32 cellular contexts compared by ENCODE assay signal in genomic region chr6:127691147-127691546, GRCh38.
DNase-seq lines count a peak whose midpoint lies in the region; ATAC-seq, FAIRE-seq and TF ChIP-seq lines count a peak whose summit lies in the region.
"Had no signal": no experiment of that assay in that cellular context is flagged by ENCODE, and none has a peak within 500 bp of the region (broad histone marks: within the 10 kb centered on the region; RNA-seq: fewer than 3 reads in every experiment).

No MANE protein-coding gene starts in this region.

- H3K4me1 ChIP-seq in HepG2 (ENCODE audit: insufficient read depth, low read length) (no peaks in the 10 kb centered on the region), right lobe of liver (no peaks in the 10 kb centered on the region), A549 (no peaks in the 10 kb centered on the region), IMR-90 (ENCODE audit: control insufficient read depth, insufficient read depth, low read length) (no peaks in the 10 kb centered on the region), K562 (replicated peaks in 1 of 2; ENCODE audit: control insufficient read depth in 2 of 2, insufficient read depth in 2 of 2, low read length in 2 of 2) (no peaks in the 10 kb centered on the region)
- H3K4me1 ChIP-seq: BE2C; BLaER1; BLaER1 treated with 17β-estradiol and CSF1 and Interleukin-3, amounts not matched to agents 10 nM and 100 nM; Caco-2 had no signal

- no peak overlapping the region for H4K5ac ChIP-seq in IMR-90 (ENCODE audit: low read depth, low read length)

- no peak overlapping the region for H2BK15ac ChIP-seq in IMR-90 (ENCODE audit: low read depth, low read length)

- no peak overlapping the region for H2BK5ac ChIP-seq in IMR-90 (ENCODE audit: low read depth, low read length, poor library complexity, severe bottlenecking)

- TF ChIP-seq CTCF in HepG2 (CRISPR knock-in tag; IDR thresholded peaks at IDR 0.05): no peak
- TF ChIP-seq CTCF in right lobe of liver (IDR thresholded peaks at IDR 0.05): no peak
- no peak for TF ChIP-seq CTCF in A549 (IDR thresholded peaks at IDR 0.05)
- no peak for TF ChIP-seq CTCF in IMR-90 (conservative IDR thresholded peaks at IDR 0.05; ENCODE audit: low read depth, low read length)
- TF ChIP-seq CTCF in K562 (IDR thresholded peaks at IDR 0.05 in 2 of 3, conservative IDR thresholded peaks at IDR 0.05 in 1 of 3; ENCODE audit: insufficient read depth in 2 of 3, low read depth in 1 of 3, low read length in 3 of 3): no peak
- no peak for TF ChIP-seq CTCF in Calu3 (IDR thresholded peaks at IDR 0.05; ENCODE audit: unreplicated experiment)
- TF ChIP-seq CTCF in glutamatergic neuron (IDR thresholded peaks at IDR 0.05; ENCODE audit: partially characterized antibody, unreplicated experiment): no peak

- no peaks in the 10 kb centered on the region for H3K9me3 Mint-ChIP-seq in Calu3 (ENCODE audit: low read depth, unreplicated experiment)
- H3K9me3 Mint-ChIP-seq in glutamatergic neuron (ENCODE audit: unreplicated experiment): no peaks in the 10 kb centered on the region

- in situ Hi-C loops in HepG2 (cut with HindIII; ENCODE audit: extremely low pct_ligation_motif_present, low pct_unique_long_range_greater_than_20kb) (no loop called here), IMR-90 (cut with MboI; ENCODE audit: low sequenced_read_pairs) (no loop called here), K562 (cut with MboI) (no loop called here)

- H3K36me3 ChIP-seq in HepG2 (replicated peaks in 1 of 2; ENCODE audit: control insufficient read depth in 1 of 2, insufficient read depth in 2 of 2, low read length in 2 of 2): no peaks in the 10 kb centered on the region
- no peaks in the 10 kb centered on the region for H3K36me3 ChIP-seq in right lobe of liver
- no peaks in the 10 kb centered on the region for H3K36me3 ChIP-seq in IMR-90 (ENCODE audit: control insufficient read depth, insufficient read depth, low read length)
- no peaks in the 10 kb centered on the region for H3K36me3 ChIP-seq in K562 (ENCODE audit: control insufficient read depth, insufficient read depth, low read length)
- H3K36me3 ChIP-seq: BE2C; BLaER1; BLaER1 treated with 17β-estradiol and CSF1 and Interleukin-3, amounts not matched to agents 10 nM and 100 nM had no signal

- no peak overlapping the region for H3K4me3 ChIP-seq in HepG2 (replicated peaks in 1 of 3; ENCODE audit: insufficient read depth in 1 of 3, low read depth in 2 of 3, low read length in 3 of 3)
- H3K4me3 ChIP-seq in right lobe of liver: no peak overlapping the region
- no peak overlapping the region for H3K4me3 ChIP-seq in A549
- H3K4me3 ChIP-seq in IMR-90 (ENCODE audit: insufficient read depth, low read depth, low read length): no peak overlapping the region
- H3K4me3 ChIP-seq in K562: no peak overlapping the region
- H3K4me3 ChIP-seq: BLaER1; BLaER1 treated with 17β-estradiol and CSF1 and Interleukin-3, amounts not matched to agents 10 nM and 100 nM had no signal

- no peak overlapping the region for H4K8ac ChIP-seq in IMR-90 (ENCODE audit: low read depth in 2 of 2, low read length in 2 of 2)

- no peak overlapping the region for H4K91ac ChIP-seq in IMR-90 (ENCODE audit: insufficient read depth, low read depth, low read length)

- H3K36me3 Mint-ChIP-seq in Calu3 (ENCODE audit: insufficient read depth, unreplicated experiment) (no peaks in the 10 kb centered on the region), glutamatergic neuron (ENCODE audit: unreplicated experiment) (no peaks in the 10 kb centered on the region)
- H3K36me3 Mint-ChIP-seq: CD14-positive monocyte; CD4-positive, CD25-positive, alpha-beta regulatory T cell had no signal

- H3K9me3 ChIP-seq in HepG2 (ENCODE audit: low read length): no peaks in the 10 kb centered on the region
- no peaks in the 10 kb centered on the region for H3K9me3 ChIP-seq in right lobe of liver
- no peaks in the 10 kb centered on the region for H3K9me3 ChIP-seq in A549
- H3K9me3 ChIP-seq in IMR-90 (ENCODE audit: control insufficient read depth, insufficient read depth, low read length): no peaks in the 10 kb centered on the region
- no peaks in the 10 kb centered on the region for H3K9me3 ChIP-seq in K562 (replicated peaks; ENCODE audit: control insufficient read depth, insufficient read depth, low read depth, low read length)
- H3K9me3 ChIP-seq: BE2C, Caco-2 had no signal

- H3K9ac ChIP-seq in HepG2 (ENCODE audit: insufficient read depth, low read depth, low read length) (no peak overlapping the region), IMR-90 (ENCODE audit: low read depth, low read length) (no peak overlapping the region), K562 (ENCODE audit: insufficient read depth in 1 of 2, low read depth in 2 of 2, low read length in 2 of 2) (no peak overlapping the region)
- H3K9ac ChIP-seq: BLaER1; BLaER1 treated with 17β-estradiol and CSF1 and Interleukin-3, amounts not matched to agents 10 nM and 100 nM had no signal

- H3K9me1 ChIP-seq in IMR-90 (ENCODE audit: insufficient read depth, low read length) (no peaks in the 10 kb centered on the region), K562 (ENCODE audit: control insufficient read depth, insufficient read depth, low read length) (no peaks in the 10 kb centered on the region)

- DNase-seq in HepG2 (ENCODE audit: low spot score) (no peak), right lobe of liver (no peak), A549 (ENCODE audit: low read depth in 1 of 2, low spot score in 1 of 2) (no peak), IMR-90 (no peak), K562 (ENCODE audit: extremely low read depth in 1 of 4, low spot score in 3 of 4) (no peak), AML-193 (lab: John Stamatoyannopoulos, UW) (no peak), Calu3 (no peak), glutamatergic neuron (no peak)
- DNase-seq: 8988T; BE2C; C1 segment of cervical spinal cord; Caco-2; CD4-positive, alpha-beta memory T cell; CD4-positive, alpha-beta T cell; CD4-positive, CD25-positive, alpha-beta regulatory T cell; CD8-positive, alpha-beta memory T cell; CD8-positive, alpha-beta T cell; COR-L47; DMS 273 treated with DMSO at 0.1 percent for 48 hours; DMS153; DMS79; DMS79 treated with DMSO at 0.1 percent for 48 hours; DND-41; EL had no signal

- TF ChIP-seq POLR2A in HepG2 (IDR thresholded peaks at IDR 0.05; ENCODE audit: insufficient read depth in 1 of 2, low read depth in 2 of 2, low read length in 2 of 2) (no peak), right lobe of liver (IDR thresholded peaks at IDR 0.05) (no peak), A549 (IDR thresholded peaks at IDR 0.05; ENCODE audit: low read length) (no peak), IMR-90 (IDR thresholded peaks at IDR 0.05; ENCODE audit: low read depth, low read length) (no peak), K562 (conservative IDR thresholded peaks at IDR 0.05) (no peak)

- H2BK20ac ChIP-seq in IMR-90 (ENCODE audit: low read depth, low read length): no peak overlapping the region

- H3K56ac ChIP-seq in IMR-90 (ENCODE audit: extremely low read depth, insufficient read depth, low read length): no peak overlapping the region

- H3K27ac ChIP-seq in HepG2 (ENCODE audit: extremely low read length, insufficient read depth, low read length): no peak overlapping the region
- H3K27ac ChIP-seq in right lobe of liver: no peak overlapping the region
- H3K27ac ChIP-seq in A549: no peak overlapping the region
- no peak overlapping the region for H3K27ac ChIP-seq in IMR-90 (ENCODE audit: insufficient read depth, low read length)
- no peak overlapping the region for H3K27ac ChIP-seq in K562 (ENCODE audit: extremely low read depth, low read depth, low read length)
- H3K27ac ChIP-seq: 22Rv1; BLaER1; BLaER1 treated with 17β-estradiol and CSF1 and Interleukin-3, amounts not matched to agents 10 nM and 100 nM; C4-2B had no signal

- no peak overlapping the region for H2AFZ ChIP-seq in HepG2 (ENCODE audit: low read length)
- no peak overlapping the region for H2AFZ ChIP-seq in IMR-90 (replicated peaks; ENCODE audit: low read length, poor library complexity)
- no peak overlapping the region for H2AFZ ChIP-seq in K562 (ENCODE audit: low read depth, low read length)

- H2AK9ac ChIP-seq in IMR-90 (replicated peaks; ENCODE audit: low read depth, low read length, poor library complexity): no peak overlapping the region

- CTCF ChIA-PET in HepG2 (lab: Yijun Ruan, JAX; ENCODE audit: low intra/inter-chr PET ratio, low total read pairs): no interaction called here
- CTCF ChIA-PET in A549 (lab: Yijun Ruan, JAX): no interaction called here
- CTCF ChIA-PET in IMR-90 (lab: Yijun Ruan, JAX): no interaction called here
- CTCF ChIA-PET in K562 (lab: Yijun Ruan, JAX; ENCODE audit: low intra/inter-chr PET ratio): no interaction called here
- CTCF ChIA-PET in Calu3 (lab: Charles Lee): no interaction called here

- TF ChIP-seq RAD21 in HepG2 (CRISPR knock-in tag; IDR thresholded peaks at IDR 0.05) (no peak), A549 (conservative IDR thresholded peaks at IDR 0.05 in 1 of 2, IDR thresholded peaks at IDR 0.05 in 1 of 2) (no peak), IMR-90 (IDR thresholded peaks at IDR 0.05; ENCODE audit: low read length) (no peak), K562 (CRISPR knock-in tag; conservative IDR thresholded peaks at IDR 0.05 in 1 of 2, IDR thresholded peaks at IDR 0.05 in 1 of 2) (no peak)

- H3K4ac ChIP-seq in IMR-90 (ENCODE audit: low read depth, low read length): no peak overlapping the region

- no peak overlapping the region for H2AK5ac ChIP-seq in IMR-90 (ENCODE audit: low read depth, low read length)

- H3K14ac ChIP-seq in IMR-90 (replicated peaks; ENCODE audit: low read depth, low read length): no peak overlapping the region

- no peak overlapping the region for H2BK120ac ChIP-seq in IMR-90 (ENCODE audit: low read depth, low read length)

- H4K20me1 ChIP-seq in HepG2 (ENCODE audit: insufficient read depth, low read length) (no peaks in the 10 kb centered on the region), IMR-90 (ENCODE audit: insufficient read depth, low read length) (no peaks in the 10 kb centered on the region), K562 (replicated peaks; ENCODE audit: control insufficient read depth, insufficient read depth, low read length) (no peaks in the 10 kb centered on the region)
- H4K20me1 ChIP-seq: BLaER1; BLaER1 treated with 17β-estradiol and CSF1 and Interleukin-3, amounts not matched to agents 10 nM and 100 nM had no signal

- dilution Hi-C loops in IMR-90 (cut with HindIII; ENCODE audit: low sequenced_read_pairs, unreplicated experiment): no loop called here

- H3K27me3 ChIP-seq in HepG2 (ENCODE audit: control insufficient read depth in 1 of 2, insufficient read depth in 2 of 2, low read length in 2 of 2) (no peaks in the 10 kb centered on the region), right lobe of liver (no peaks in the 10 kb centered on the region), IMR-90 (ENCODE audit: control insufficient read depth, insufficient read depth, low read length) (no peaks in the 10 kb centered on the region), K562 (ENCODE audit: control insufficient read depth in 2 of 2, insufficient read depth in 2 of 2, low read length in 2 of 2) (no peaks in the 10 kb centered on the region)
- H3K27me3 ChIP-seq: BE2C; BLaER1; BLaER1 treated with 17β-estradiol and CSF1 and Interleukin-3, amounts not matched to agents 10 nM and 100 nM had no signal

- no peak overlapping the region for H3K27ac Mint-ChIP-seq in Calu3 (ENCODE audit: unreplicated experiment)
- no peak overlapping the region for H3K27ac Mint-ChIP-seq in glutamatergic neuron (ENCODE audit: unreplicated experiment)
- H3K27ac Mint-ChIP-seq: B cell; CD4-positive, alpha-beta memory T cell; CD4-positive, alpha-beta T cell; CD4-positive, CD25-positive, alpha-beta regulatory T cell; CD8-positive, alpha-beta T cell had no signal

- no peaks in the 10 kb centered on the region for H3K79me1 ChIP-seq in IMR-90 (ENCODE audit: low read depth in 1 of 2, low read length in 2 of 2)

- FAIRE-seq in HepG2 (lab: Jason Lieb, UNC): no peak
- no peak for FAIRE-seq in A549 (lab: Jason Lieb, UNC)
- FAIRE-seq in K562 (lab: Jason Lieb, UNC): no peak
- FAIRE-seq: D721Med, G401.6 had no signal

- no peak overlapping the region for H3K4me3 Mint-ChIP-seq in Calu3 (ENCODE audit: low read depth, unreplicated experiment)
- no peak overlapping the region for H3K4me3 Mint-ChIP-seq in glutamatergic neuron (ENCODE audit: unreplicated experiment)
- H3K4me3 Mint-ChIP-seq: B cell; CD14-positive monocyte; CD4-positive, alpha-beta memory T cell; CD4-positive, alpha-beta T cell; CD4-positive, CD25-positive, alpha-beta regulatory T cell; CD8-positive, alpha-beta memory T cell; CD8-positive, alpha-beta T cell had no signal

- no peak overlapping the region for H3K23ac ChIP-seq in IMR-90 (ENCODE audit: low read depth, low read length)

- BruUV-seq in HepG2 (replicated peaks; lab: Mats Ljungman, UMichigan): no TSS peak
- no TSS peak for BruUV-seq in IMR-90 (replicated peaks; lab: Mats Ljungman, UMichigan)
- no TSS peak for BruUV-seq in K562 (replicated peaks; lab: Mats Ljungman, UMichigan)
- no TSS peak for BruUV-seq in Calu3 (replicated peaks; lab: Mats Ljungman, UMichigan)

- H3K4me2 ChIP-seq in HepG2 (ENCODE audit: low read depth, low read length) (no peak overlapping the region), A549 (no peak overlapping the region), IMR-90 (ENCODE audit: low read depth, low read length) (no peak overlapping the region), K562 (ENCODE audit: insufficient read depth, low read length) (no peak overlapping the region)
- H3K4me2 ChIP-seq: BLaER1; BLaER1 treated with 17β-estradiol and CSF1 and Interleukin-3, amounts not matched to agents 10 nM and 100 nM had no signal

- ATAC-seq in HepG2 (no peak), right lobe of liver (no peak), A549 (no peak), IMR-90 (ENCODE audit: low read depth) (no peak), K562 (no peak)
- ATAC-seq: CD8-positive, alpha-beta T cell had no signal

- H3K79me2 ChIP-seq in HepG2 (ENCODE audit: insufficient read depth, low read length) (no peaks in the 10 kb centered on the region), K562 (ENCODE audit: control insufficient read depth, insufficient read depth, low read length) (no peaks in the 10 kb centered on the region)

- intact Hi-C loops in HepG2 (cut with micrococcal nuclease; ENCODE audit: unreplicated experiment) (loop anchor here (2.0 kb wide), 1 partner anchor 136 kb away; no protein-coding TSS in a partner anchor), right lobe of liver (cut with DNase I) (no loop called here), IMR-90 (cut with micrococcal nuclease) (loop anchor here (2.0 kb wide), 1 partner anchor 136 kb away; no protein-coding TSS in a partner anchor), K562 (cut with micrococcal nuclease) (no loop called here), Calu3 (cut with micrococcal nuclease; ENCODE audit: unreplicated experiment) (loop anchor here (5.0 kb wide), 1 partner anchor 84 kb away; no protein-coding TSS in a partner anchor)

- peaks cover 19% of the 10 kb centered on the region for H3K27me3 Mint-ChIP-seq in Calu3 (ENCODE audit: unreplicated experiment)
- H3K27me3 Mint-ChIP-seq in glutamatergic neuron (ENCODE audit: unreplicated experiment): no peaks in the 10 kb centered on the region
- H3K27me3 Mint-ChIP-seq: B cell; CD4-positive, alpha-beta memory T cell; CD4-positive, alpha-beta T cell; CD4-positive, CD25-positive, alpha-beta regulatory T cell; CD8-positive, alpha-beta memory T cell had no signal

- POLR2A ChIA-PET in HepG2 (lab: Yijun Ruan, JAX) (no interaction called here), A549 (lab: Yijun Ruan, JAX) (no interaction called here), IMR-90 (lab: Charles Lee; ENCODE audit: unreplicated experiment) (no interaction called here), K562 (lab: Yijun Ruan, JAX) (no interaction called here)

- H3K18ac ChIP-seq in IMR-90 (ENCODE audit: low read depth, low read length): no peak overlapping the region

- no peak for TF ChIP-seq EP300 in HepG2 (IDR thresholded peaks at IDR 0.05; ENCODE audit: low read depth in 2 of 2, low read length in 2 of 2)
- no peak for TF ChIP-seq EP300 in HepG2 (CRISPR knock-in tag; IDR thresholded peaks at IDR 0.05; ENCODE audit: borderline replicate concordance)
- TF ChIP-seq EP300 in A549 (IDR thresholded peaks at IDR 0.05): no peak
- no peak for TF ChIP-seq EP300 in K562 (IDR thresholded peaks at IDR 0.05; ENCODE audit: low read length)

- no peaks in the 10 kb centered on the region for H3K4me1 Mint-ChIP-seq in Calu3 (ENCODE audit: low read depth, unreplicated experiment)
- no peaks in the 10 kb centered on the region for H3K4me1 Mint-ChIP-seq in glutamatergic neuron (ENCODE audit: low read depth, unreplicated experiment)
- H3K4me1 Mint-ChIP-seq: B cell; CD14-positive monocyte; CD4-positive, CD25-positive, alpha-beta regulatory T cell had no signal

Comparison
In these comparisons a context has a peak if more than half of its experiments do, and no peak if none do; other contexts are left out.
1. intact Hi-C loops: an anchor here in HepG2 (2.0 kb wide), IMR-90 (2.0 kb wide) and Calu3 (5.0 kb wide); none called in right lobe of liver and K562.
2. Of the 241 proteins assayed by ChIP-seq in both HepG2 and K562: peak only in HepG2: none; only in K562: MAFG; in both: MAFF and MAFK; in neither: 238.